8 cellular contexts compared by ENCODE assay signal in genomic region chr3:72938471-72939265, GRCh38. TPM values are rescaled to one million over a fixed set of nuclear protein-coding genes. Genes with fewer than 3 reads are reported as not detected.
DNase-seq lines count a peak whose midpoint lies in the region; ATAC-seq and TF ChIP-seq lines count a peak whose summit lies in the region.

No MANE protein-coding gene starts in this region.

- no peaks in the 10 kb centered on the region for H3K36me3 ChIP-seq in BJ (ENCODE audit: control insufficient read depth, insufficient read depth, low read length)

- H3K27me3 Mint-ChIP-seq in WTC11 (ENCODE audit: low read depth), result no peaks in the 10 kb centered on the region

- H3K27ac Mint-ChIP-seq in WTC11, result no peak overlapping the region

- DNase-seq in BJ (ENCODE audit: low read depth) (peak; percentile 90), GM13977 (ENCODE audit: low spot score) (peak; percentile 78), NCI-H2171 treated with DMSO at 0.1 percent for 48 hours (lab: John Stamatoyannopoulos, UW) (peak; percentile 93), WTC11 (ENCODE audit: low spot score) (no peak), foreskin keratinocyte (peak; percentile 59 to 68), non-pigmented ciliary epithelial cell (ENCODE audit: low read depth) (peak; percentile 96)

- ATAC-seq in HG02798 (IDR thresholded peaks at IDR 0.05; ENCODE audit: poor library complexity, unreplicated experiment) (peak; percentile 83), WTC11 (peak; percentile 87), foreskin keratinocyte (peak; percentile 92), HG02571 (IDR thresholded peaks at IDR 0.05; ENCODE audit: unreplicated experiment) (no peak)

- H3K9me3 Mint-ChIP-seq in WTC11, result no peaks in the 10 kb centered on the region

- CTCF ChIA-PET in BJ (lab: Yijun Ruan, JAX) (interaction anchor here (0.6 to 1.6 kb wide), 20 partner anchors 9 to 1228 kb away, joined by 3 to 10 read pairs (median 4); partner anchors contain the start of gene SHQ1), WTC11 (lab: Charles Lee) (interaction anchor here (0.6 to 1.5 kb wide), 4 partner anchors 58 to 146 kb away, joined by 3 to 8 read pairs (median 4); partner anchors contain the start of gene PPP4R2)

- POLR2A ChIA-PET in BJ (lab: Charles Lee), result interaction anchor here (0.6 kb wide), 1 partner anchor 127 kb away, joined by 6 read pairs; no protein-coding TSS in a partner anchor
- POLR2A ChIA-PET in WTC11 (lab: Charles Lee), result interaction anchor here (0.6 kb wide), 1 partner anchor 98 kb away, joined by 3 read pairs; no protein-coding TSS in a partner anchor

- H3K4me3 Mint-ChIP-seq in WTC11, result no peak overlapping the region

- TF ChIP-seq CTCF in BJ (IDR thresholded peaks at IDR 0.05; ENCODE audit: insufficient read depth, low read depth, low read length) (peak; percentile 67), GM13977 (IDR thresholded peaks at IDR 0.05; ENCODE audit: extremely low read depth, insufficient read depth, missing control alignments) (peak; percentile 44), WTC11 (IDR thresholded peaks at IDR 0.05) (no peak; the same call in 1 of the 2 replicates), foreskin keratinocyte (conservative IDR thresholded peaks at IDR 0.05) (peak; percentile 73)

- H3K36me3 Mint-ChIP-seq in WTC11, result no peaks in the 10 kb centered on the region

- H3K4me3 ChIP-seq in BJ (ENCODE audit: low read depth, low read length), result no peak overlapping the region

- H3K27ac ChIP-seq in foreskin keratinocyte, result no peak overlapping the region

- in situ Hi-C loops in GM13977 (cut with MboI; ENCODE audit: low pct_unique_long_range_greater_than_20kb, low sequenced_read_pairs, unreplicated experiment), result loop anchor here (10.0 kb wide), 1 partner anchor 126 kb away; the partner anchor contains the start of gene EBLN2

- H3K4me1 Mint-ChIP-seq in WTC11, result 0 out of 2 replicates have a peak, but pooled peaks cover 4% of the 10 kb centered on the region

- H3K27me3 ChIP-seq in BJ (ENCODE audit: control insufficient read depth, insufficient read depth, low read length) (no peaks in the 10 kb centered on the region), foreskin keratinocyte (no peaks in the 10 kb centered on the region)

- H3K4me1 ChIP-seq in foreskin keratinocyte, result peaks cover 9% of the 10 kb centered on the region

TF ChIP-seq in WTC11, 78 proteins besides CTCF, POLR2A, EP300 and RAD21:
- TF ChIP-seq GABPB1 (CRISPR knock-in tag; IDR thresholded peaks at IDR 0.05), result peak; percentile 78
- TF ChIP-seq PREB (CRISPR knock-in tag; IDR thresholded peaks at IDR 0.05; ENCODE audit: borderline replicate concordance), result no peak
- TF ChIP-seq ZBTB21 (CRISPR knock-in tag; IDR thresholded peaks at IDR 0.05; ENCODE audit: borderline replicate concordance), result no peak

RNA-seq across cellular contexts. Expression of gene GXYLT2, which starts 50.8 kb away (rescaled TPM):
- polyA plus RNA-seq in BJ (2011; rRNA removed), result 5.7 and 6.3 TPM in 2 replicates
- 8.6 and 12.8 TPM in 2 replicates for polyA minus RNA-seq in BJ (2011; rRNA and poly(A)+ RNA removed)
- total RNA-seq in WTC11 (2021), result 5.3 to 6.5 TPM (median 6.2 TPM) in 3 replicates
- 1.8 and 2.6 TPM in 2 replicates for total RNA-seq in foreskin keratinocyte
- polyA plus RNA-seq in foreskin keratinocyte, result 0.36 and 0.56 TPM in 2 replicates

RNA-seq across cellular contexts. Expression of gene PPP4R2, which starts 57.9 kb away (rescaled TPM):
- 9.8 and 30.2 TPM in 2 replicates for polyA plus RNA-seq in BJ (2011; rRNA removed)
- polyA minus RNA-seq in BJ (2011; rRNA and poly(A)+ RNA removed), result 4.4 and 8.5 TPM in 2 replicates
- 70.3 to 80.4 TPM (median 78.1 TPM) in 3 replicates for total RNA-seq in WTC11 (2021)
- 47.3 and 48.6 TPM in 2 replicates for total RNA-seq in foreskin keratinocyte
- polyA plus RNA-seq in foreskin keratinocyte, result 11.5 and 13.1 TPM in 2 replicates
